In the genomic region with DNA sequence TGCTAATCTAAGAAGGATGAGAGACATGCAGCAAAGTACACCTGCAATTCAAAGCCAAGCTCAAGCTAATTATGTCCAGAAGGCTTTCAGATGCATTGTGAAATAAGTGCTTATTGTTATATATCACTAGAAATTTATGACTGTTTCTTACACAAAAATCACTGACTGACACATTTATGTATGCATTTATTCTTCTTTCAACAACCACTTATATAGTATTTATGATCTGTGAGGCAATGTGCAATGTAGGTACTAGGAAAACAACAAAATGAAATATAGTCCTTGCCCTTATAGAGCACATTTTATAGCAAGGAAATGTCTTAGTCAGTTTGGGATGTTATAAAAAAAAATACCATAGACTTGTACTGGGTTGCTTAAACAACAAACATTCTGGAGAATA, we compare ENCODE assay signal across 23 cellular contexts.
DNase-seq lines count a peak whose midpoint lies in the region; ATAC-seq and TF ChIP-seq lines count a peak whose summit lies in the region.
"Had no signal": no experiment of that assay in that cellular context is flagged by ENCODE, and none has a peak within 500 bp of the region (broad histone marks: within the 10 kb centered on the region; RNA-seq: fewer than 3 reads in every experiment).

No MANE protein-coding gene starts in this region.

- ATAC-seq in GM21786 (IDR thresholded peaks at IDR 0.05; ENCODE audit: unreplicated experiment), result no peak
- ATAC-seq: GM23338, HepG2, Panc1 had no signal

- DNase-seq in AG10803 (ENCODE audit: low read depth) (peak; percentile 34), NCI-H69 (lab: John Stamatoyannopoulos, UW) (peak; percentile 74), skeletal muscle cell (ENCODE audit: low read depth) (peak; percentile 39), spleen (no peak), substantia nigra (lab: John Stamatoyannopoulos, UW) (no peak)
- DNase-seq: BE2C; CD8-positive, alpha-beta memory T cell; DMS 273 treated with DMSO at 0.1 percent for 48 hours; DND-41; H9; NCI-H1092 treated with DMSO at 0.1 percent for 48 hours; NCI-H146; NCI-H1930; NCI-H2107; NCI-H446 treated with DMSO at 0.1 percent for 48 hours; NCI-H526; SHP77 treated with DMSO at 0.1 percent for 48 hours; T-helper 1 cell had no signal

- no peaks in the 10 kb centered on the region for H3K27me3 ChIP-seq in spleen (replicated peaks in 1 of 7)
- H3K27me3 ChIP-seq: BE2C had no signal

- H3K36me3 ChIP-seq in HEK293 (ENCODE audit: control insufficient read depth in 2 of 2, insufficient read depth in 1 of 2, low read length in 2 of 2) (no peaks in the 10 kb centered on the region), spleen (no peaks in the 10 kb centered on the region)
- H3K36me3 ChIP-seq: BE2C had no signal

- H3K4me1 ChIP-seq in HEK293 (ENCODE audit: control insufficient read depth, insufficient read depth, low read length), result no peaks in the 10 kb centered on the region
- H3K4me1 ChIP-seq in spleen, result no peaks in the 10 kb centered on the region
- H3K4me1 ChIP-seq: BE2C had no signal

- H3K4me3 ChIP-seq in AG10803 (ENCODE audit: low read length) (no peak overlapping the region), HEK293 (ENCODE audit: low read depth, low read length) (no peak overlapping the region), skeletal muscle cell (ENCODE audit: low read depth, low read length) (no peak overlapping the region), spleen (no peak overlapping the region)
- H3K4me3 ChIP-seq: GM23338 had no signal

- CTCF ChIA-PET in HEK293 (lab: Yijun Ruan, JAX), result no interaction called here

- no peak for TF ChIP-seq POLR2A in spleen (IDR thresholded peaks at IDR 0.05)

- POLR2A ChIA-PET in HEK293 (lab: Yijun Ruan, JAX), result no interaction called here

- H3K27ac ChIP-seq in HEK293 (ENCODE audit: extremely low read depth, low read depth, low read length), result no peak overlapping the region
- H3K27ac ChIP-seq in spleen, result no peak overlapping the region
- no peak overlapping the region for H3K27ac ChIP-seq in substantia nigra (ENCODE audit: low read depth, low read length, poor library complexity, severe bottlenecking)

- TF ChIP-seq CTCF in AG10803 (conservative IDR thresholded peaks at IDR 0.05; ENCODE audit: low read length) (no peak), HEK293 (tag by site-specific recombination; IDR thresholded peaks at IDR 0.05) (no peak), spleen (IDR thresholded peaks at IDR 0.05 in 8 of 11, conservative IDR thresholded peaks at IDR 0.05 in 3 of 11) (no peak)

- H3K9me3 ChIP-seq in HEK293 (ENCODE audit: control insufficient read depth, insufficient read depth, low read depth, low read length), result no peaks in the 10 kb centered on the region
- no peaks in the 10 kb centered on the region for H3K9me3 ChIP-seq in spleen
- H3K9me3 ChIP-seq: BE2C had no signal

- intact Hi-C loops in spleen (cut with DNase I; ENCODE audit: low total_unique reads), result no loop called here

TF ChIP-seq in HEK293, 187 proteins besides CTCF, POLR2A, EP300 and RAD21 (continues in another document):
- TF ChIP-seq ZBTB48 (tag by site-specific recombination; IDR thresholded peaks at IDR 0.05), result no peak
- TF ChIP-seq ZNF292 (tag by site-specific recombination; IDR thresholded peaks at IDR 0.05; ENCODE audit: borderline replicate concordance, low read depth), result no peak
- TF ChIP-seq, protein P1, sequence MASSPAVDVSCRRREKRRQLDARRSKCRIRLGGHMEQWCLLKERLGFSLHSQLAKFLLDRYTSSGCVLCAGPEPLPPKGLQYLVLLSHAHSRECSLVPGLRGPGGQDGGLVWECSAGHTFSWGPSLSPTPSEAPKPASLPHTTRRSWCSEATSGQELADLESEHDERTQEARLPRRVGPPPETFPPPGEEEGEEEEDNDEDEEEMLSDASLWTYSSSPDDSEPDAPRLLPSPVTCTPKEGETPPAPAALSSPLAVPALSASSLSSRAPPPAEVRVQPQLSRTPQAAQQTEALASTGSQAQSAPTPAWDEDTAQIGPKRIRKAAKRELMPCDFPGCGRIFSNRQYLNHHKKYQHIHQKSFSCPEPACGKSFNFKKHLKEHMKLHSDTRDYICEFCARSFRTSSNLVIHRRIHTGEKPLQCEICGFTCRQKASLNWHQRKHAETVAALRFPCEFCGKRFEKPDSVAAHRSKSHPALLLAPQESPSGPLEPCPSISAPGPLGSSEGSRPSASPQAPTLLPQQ (tag by site-specific recombination; IDR thresholded peaks at IDR 0.05), result no peak
- no peak for TF ChIP-seq ZBTB17 (tag by site-specific recombination; IDR thresholded peaks at IDR 0.05)
- peak; percentile 30; the same call in 1 of the 2 replicates for TF ChIP-seq FEZF1 (tag by site-specific recombination; IDR thresholded peaks at IDR 0.05)
- TF ChIP-seq, protein P2, sequence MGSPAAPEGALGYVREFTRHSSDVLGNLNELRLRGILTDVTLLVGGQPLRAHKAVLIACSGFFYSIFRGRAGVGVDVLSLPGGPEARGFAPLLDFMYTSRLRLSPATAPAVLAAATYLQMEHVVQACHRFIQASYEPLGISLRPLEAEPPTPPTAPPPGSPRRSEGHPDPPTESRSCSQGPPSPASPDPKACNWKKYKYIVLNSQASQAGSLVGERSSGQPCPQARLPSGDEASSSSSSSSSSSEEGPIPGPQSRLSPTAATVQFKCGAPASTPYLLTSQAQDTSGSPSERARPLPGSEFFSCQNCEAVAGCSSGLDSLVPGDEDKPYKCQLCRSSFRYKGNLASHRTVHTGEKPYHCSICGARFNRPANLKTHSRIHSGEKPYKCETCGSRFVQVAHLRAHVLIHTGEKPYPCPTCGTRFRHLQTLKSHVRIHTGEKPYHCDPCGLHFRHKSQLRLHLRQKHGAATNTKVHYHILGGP (tag by site-specific recombination; IDR thresholded peaks at IDR 0.05), result peak; percentile 40; the same call in 1 of the 2 replicates
- TF ChIP-seq ZNF433 (tag by site-specific recombination; IDR thresholded peaks at IDR 0.05; ENCODE audit: low read depth), result no peak
- TF ChIP-seq ZNF791 (tag by site-specific recombination; IDR thresholded peaks at IDR 0.05), result no peak
- TF ChIP-seq, protein P3, sequence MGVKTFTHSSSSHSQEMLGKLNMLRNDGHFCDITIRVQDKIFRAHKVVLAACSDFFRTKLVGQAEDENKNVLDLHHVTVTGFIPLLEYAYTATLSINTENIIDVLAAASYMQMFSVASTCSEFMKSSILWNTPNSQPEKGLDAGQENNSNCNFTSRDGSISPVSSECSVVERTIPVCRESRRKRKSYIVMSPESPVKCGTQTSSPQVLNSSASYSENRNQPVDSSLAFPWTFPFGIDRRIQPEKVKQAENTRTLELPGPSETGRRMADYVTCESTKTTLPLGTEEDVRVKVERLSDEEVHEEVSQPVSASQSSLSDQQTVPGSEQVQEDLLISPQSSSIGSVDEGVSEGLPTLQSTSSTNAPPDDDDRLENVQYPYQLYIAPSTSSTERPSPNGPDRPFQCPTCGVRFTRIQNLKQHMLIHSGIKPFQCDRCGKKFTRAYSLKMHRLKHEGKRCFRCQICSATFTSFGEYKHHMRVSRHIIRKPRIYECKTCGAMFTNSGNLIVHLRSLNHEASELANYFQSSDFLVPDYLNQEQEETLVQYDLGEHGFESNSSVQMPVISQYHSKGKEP (tag by site-specific recombination; IDR thresholded peaks at IDR 0.05), result 0 out of 2 replicates have a peak, but pooled peaks have one; percentile 41
- no peak for TF ChIP-seq ZBTB10 (tag by site-specific recombination; IDR thresholded peaks at IDR 0.05)
- TF ChIP-seq ZBTB11 (tag by site-specific recombination; conservative IDR thresholded peaks at IDR 0.05; ENCODE audit: low read depth), result no peak

Comparison
In these comparisons a context has a peak if more than half of its experiments do, and no peak if none do; other contexts are left out.
1. DNase-seq: peak in AG10803 (single experiment), NCI-H69 (single experiment) and skeletal muscle cell (single experiment); none in spleen (single experiment) and substantia nigra (0 of 49).